6 cellular contexts compared by ENCODE assay signal in the genomic region with DNA sequence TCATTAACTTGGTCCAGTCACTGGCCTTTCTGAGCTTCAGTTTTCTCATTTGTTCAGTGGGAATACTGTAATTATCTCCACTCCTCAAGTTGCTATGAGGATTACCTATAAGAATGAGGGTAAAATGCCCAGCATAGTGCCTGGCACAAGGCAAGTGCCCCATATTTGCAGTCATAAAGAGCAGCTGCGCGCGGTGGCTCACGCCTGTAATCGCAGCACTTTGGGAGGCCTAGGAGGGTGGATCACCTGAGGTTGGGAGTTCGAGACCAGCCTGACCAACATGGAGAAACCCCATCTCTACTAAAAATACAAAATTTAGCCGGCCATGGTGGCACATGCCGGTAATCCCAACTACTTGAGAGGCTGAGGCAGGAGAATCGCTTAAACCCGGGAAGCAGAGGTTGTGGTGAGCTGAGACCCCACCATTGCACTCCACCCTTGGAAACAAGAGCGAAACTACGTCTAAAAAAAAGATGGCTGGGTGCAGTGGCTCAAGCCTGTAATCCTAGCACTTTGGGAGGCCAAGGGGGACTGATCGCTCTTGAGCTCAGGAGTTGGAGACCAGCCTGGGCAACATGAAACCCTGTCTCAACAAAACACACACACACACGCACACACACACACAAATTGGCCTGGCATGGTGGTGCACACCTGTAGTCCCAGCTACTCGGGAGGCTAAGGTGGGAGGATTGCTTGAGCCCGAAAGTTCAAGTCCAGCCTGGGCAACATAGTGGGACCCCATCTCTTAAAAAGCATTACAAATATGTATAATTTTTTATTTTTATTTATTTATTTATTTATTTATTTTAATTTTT. TPM values are rescaled to one million over a fixed set of nuclear protein-coding genes. Genes with fewer than 3 reads are reported as not detected.
DNase-seq lines count a peak whose midpoint lies in the region; ATAC-seq and TF ChIP-seq lines count a peak whose summit lies in the region.
"Not testable (repeated sequence)": the region's sequence is repeated elsewhere in the genome, so short reads cannot be mapped to it uniquely, and the experiment has no call there.

No MANE protein-coding gene starts in this region.

- not testable (repeated sequence) for TF ChIP-seq CTCF in CD8-positive, alpha-beta T cell (IDR thresholded peaks at IDR 0.05); body of pancreas (IDR thresholded peaks at IDR 0.05); heart right ventricle (IDR thresholded peaks at IDR 0.05)

- DNase-seq in CD8-positive, alpha-beta T cell; T-helper 17 cell; body of pancreas; heart right ventricle: not testable (repeated sequence)

- POLR2A ChIA-PET in CD8-positive, alpha-beta T cell (lab: Charles Lee): interaction anchor here (0.8 to 1.1 kb wide), 2 partner anchors 12 to 21 kb away, joined by 3 to 6 read pairs; a partner anchor contains a TSS

- not testable (repeated sequence) for H3K4me1 Mint-ChIP-seq in CD8-positive, alpha-beta T cell (ENCODE audit: low read depth); T-helper 17 cell
- H3K4me1 Mint-ChIP-seq in stimulated activated memory B cell treated with anti-CD40 and anti-IgM and Interleukin-4, amounts not matched to agents 10 μg/mL and 1 μg/mL and 100 μg/mL, for 72 hours: peaks cover 41% of the 10 kb centered on the region

- intact Hi-C loops in CD8-positive, alpha-beta T cell (cut with DNase I, micrococcal nuclease); body of pancreas (cut with DNase I); heart right ventricle (cut with DNase I): not testable (repeated sequence)

- H3K27me3 ChIP-seq in CD8-positive, alpha-beta T cell (ENCODE audit: insufficient read depth, low read length): peaks cover 16% of the 10 kb centered on the region
- not testable (repeated sequence) for H3K27me3 ChIP-seq in body of pancreas; mucosa of stomach (ENCODE audit: control insufficient read depth, insufficient read depth, low read length)
- H3K27me3 ChIP-seq in heart right ventricle: peaks cover 0 to 43% (median 0%) of the 10 kb centered on the region in 7 donors

- not testable (repeated sequence) for H3K27ac ChIP-seq in CD8-positive, alpha-beta T cell (ENCODE audit: low read depth, low read length)
- peak overlapping the region; percentile 95 to 98 (median 96) for H3K27ac ChIP-seq in body of pancreas
- H3K27ac ChIP-seq in heart right ventricle: peak overlapping the region in 4 of 10 donors; percentile 85 to 97 (median 90)

- H3K36me3 Mint-ChIP-seq in CD8-positive, alpha-beta T cell; T-helper 17 cell (ENCODE audit: low read depth); stimulated activated memory B cell treated with anti-CD40 and anti-IgM and Interleukin-4, amounts not matched to agents 10 μg/mL and 1 μg/mL and 100 μg/mL, for 72 hours: not testable (repeated sequence)

- peak overlapping the region; percentile 76 for H3K4me3 Mint-ChIP-seq in CD8-positive, alpha-beta T cell
- H3K4me3 Mint-ChIP-seq in T-helper 17 cell: peak overlapping the region; percentile 59
- H3K4me3 Mint-ChIP-seq in stimulated activated memory B cell treated with anti-CD40 and anti-IgM and Interleukin-4, amounts not matched to agents 10 μg/mL and 1 μg/mL and 100 μg/mL, for 72 hours: peak overlapping the region; percentile 84

- not testable (repeated sequence) for H3K4me3 ChIP-seq in CD8-positive, alpha-beta T cell (ENCODE audit: low read depth, low read length)
- H3K4me3 ChIP-seq in body of pancreas: peak overlapping the region in 1 of 2 donors; percentile 26
- H3K4me3 ChIP-seq in heart right ventricle: peak overlapping the region in 7 of 10 donors; percentile 37 to 62 (median 59)
- H3K4me3 ChIP-seq in mucosa of stomach (ENCODE audit: low read length): peak overlapping the region; percentile 63

- 65 to 73% methylated on average over 16 of the region's 16 CpGs for WGBS in body of pancreas, 2 donors
- WGBS in heart right ventricle, 2 donors: 88 to 92% methylated on average over 16 of the region's 16 CpGs

- not testable (repeated sequence) for ATAC-seq in CD8-positive, alpha-beta T cell; T-helper 17 cell; body of pancreas; heart right ventricle; stimulated activated memory B cell treated with anti-CD40 and anti-IgM and Interleukin-4, amounts not matched to agents 10 μg/mL and 1 μg/mL and 100 μg/mL, for 72 hours

- CTCF ChIA-PET in CD8-positive, alpha-beta T cell (lab: Charles Lee): interaction anchor here (1.5 kb wide), 1 partner anchor 51 kb away, joined by 4 read pairs; no protein-coding TSS in a partner anchor

- TF ChIP-seq POLR2A in body of pancreas (IDR thresholded peaks at IDR 0.05): not testable (repeated sequence)

- not testable (repeated sequence) for H3K36me3 ChIP-seq in CD8-positive, alpha-beta T cell (ENCODE audit: insufficient read depth, low read length); body of pancreas (replicated peaks in 1 of 2; ENCODE audit: insufficient read depth in 1 of 2, low read depth in 2 of 2); heart right ventricle; mucosa of stomach (ENCODE audit: control insufficient read depth, insufficient read depth, low read length)

- H3K9me3 ChIP-seq in CD8-positive, alpha-beta T cell (ENCODE audit: low read length); T-helper 17 cell (ENCODE audit: control insufficient read depth, low read length, poor library complexity, severe bottlenecking); body of pancreas; heart right ventricle; mucosa of stomach (ENCODE audit: control insufficient read depth, low read length): not testable (repeated sequence)

- H3K27me3 Mint-ChIP-seq in CD8-positive, alpha-beta T cell (ENCODE audit: low read depth): peaks cover 29% of the 10 kb centered on the region
- peaks cover 58% of the 10 kb centered on the region for H3K27me3 Mint-ChIP-seq in T-helper 17 cell
- peaks cover 24% of the 10 kb centered on the region for H3K27me3 Mint-ChIP-seq in stimulated activated memory B cell treated with anti-CD40 and anti-IgM and Interleukin-4, amounts not matched to agents 10 μg/mL and 1 μg/mL and 100 μg/mL, for 72 hours

- H3K27ac Mint-ChIP-seq in CD8-positive, alpha-beta T cell; T-helper 17 cell: not testable (repeated sequence)
- H3K27ac Mint-ChIP-seq in stimulated activated memory B cell treated with anti-CD40 and anti-IgM and Interleukin-4, amounts not matched to agents 10 μg/mL and 1 μg/mL and 100 μg/mL, for 72 hours: peak overlapping the region; percentile 67

- H3K4me1 ChIP-seq in CD8-positive, alpha-beta T cell (ENCODE audit: insufficient read depth, low read length): peaks cover 23% of the 10 kb centered on the region
- H3K4me1 ChIP-seq in body of pancreas: peaks cover 37% of the 10 kb centered on the region
- H3K4me1 ChIP-seq in heart right ventricle: peaks cover 6 to 50% (median 44%) of the 10 kb centered on the region in 9 donors
- H3K4me1 ChIP-seq in mucosa of stomach (ENCODE audit: control insufficient read depth, insufficient read depth, low read length): peaks cover 33% of the 10 kb centered on the region

- peak overlapping the region; percentile 77 for H3K9ac ChIP-seq in mucosa of stomach (ENCODE audit: low read length)

- H3K9me3 Mint-ChIP-seq in CD8-positive, alpha-beta T cell; stimulated activated memory B cell treated with anti-CD40 and anti-IgM and Interleukin-4, amounts not matched to agents 10 μg/mL and 1 μg/mL and 100 μg/mL, for 72 hours: not testable (repeated sequence)

RNA-seq across cellular contexts. Expression of a gene that starts 1.0 kb away (rescaled TPM):
- total RNA-seq in CD8-positive, alpha-beta T cell: under 1 TPM; 0.42 to 0.54 TPM
- total RNA-seq in T-helper 17 cell (under 1 TPM; 0.37 to 0.57 TPM), body of pancreas (10 to 100 TPM; 36.1 to 80.8 TPM), heart right ventricle (10 to 100 TPM in 8 of 10 donors, 1 to 10 TPM in 2; 9.3 to 23.4 (median 14.9) TPM)
- 10 to 100 TPM; 25.5 to 33.9 TPM for polyA plus RNA-seq in heart right ventricle

RNA-seq across cellular contexts. Expression of a gene that starts 12.2 kb away (rescaled TPM):
- 10 to 100 TPM; 47.9 to 52.9 TPM for total RNA-seq in CD8-positive, alpha-beta T cell
- total RNA-seq in T-helper 17 cell: 10 to 100 TPM; 35.1 to 45.2 TPM
- total RNA-seq in body of pancreas: 10 to 100 TPM in 1 of 2 donors, 1 to 10 TPM in 1; 6.3 to 32.4 TPM
- 10 to 100 TPM in 9 of 10 donors, 1 to 10 TPM in 1; 8.9 to 22.0 (median 19.4) TPM for total RNA-seq in heart right ventricle
- 10 to 100 TPM; 29.6 to 40.7 TPM for polyA plus RNA-seq in heart right ventricle

RNA-seq across cellular contexts. Expression of a gene that starts 15.5 kb away (rescaled TPM):
- total RNA-seq in CD8-positive, alpha-beta T cell: 10 to 100 TPM; 68.5 to 70.6 TPM
- total RNA-seq in T-helper 17 cell: 10 to 100 TPM; 61.7 to 64.2 TPM
- 10 to 100 TPM; 35.3 to 56.3 TPM for total RNA-seq in body of pancreas
- 10 to 100 TPM; 34.8 to 54.1 (median 45.8) TPM for total RNA-seq in heart right ventricle
- polyA plus RNA-seq in heart right ventricle: 10 to 100 TPM; 39.4 to 59.8 TPM

RNA-seq across cellular contexts. Expression of a gene that starts 21.2 kb away (rescaled TPM):
- 10 to 100 TPM; 18.4 to 19.8 TPM for total RNA-seq in CD8-positive, alpha-beta T cell
- total RNA-seq in T-helper 17 cell (10 to 100 TPM; 33.6 to 42.8 TPM), body of pancreas (10 to 100 TPM in 1 of 2 donors, under 1 TPM in 1; 0.99 to 14.3 TPM), heart right ventricle (1 to 10 TPM; 1.1 to 6.7 (median 2.4) TPM)
- polyA plus RNA-seq in heart right ventricle: 1 to 10 TPM; 2.9 to 8.7 TPM

RNA-seq across cellular contexts. Expression of a gene that starts 21.3 kb away (rescaled TPM):
- 1 to 10 TPM in 1 of 2 experiments, under 1 TPM in 1; 0.75 to 1.8 TPM for total RNA-seq in CD8-positive, alpha-beta T cell
- total RNA-seq in T-helper 17 cell (1 to 10 TPM; 2.9 to 3.3 TPM), body of pancreas (1 to 10 TPM in 1 of 2 donors, under 1 TPM in 1; 0.33 to 1.6 TPM), heart right ventricle (1 to 10 TPM in 5 of 10 donors, under 1 TPM in 5; 0.52 to 1.7 (median 0.99) TPM)
- 1 to 10 TPM; 1.2 to 1.3 TPM for polyA plus RNA-seq in heart right ventricle

Comparison
In these comparisons a context has a peak if more than half of its experiments do, and no peak if none do; other contexts are left out.
1. RNA of a gene that starts 1.0 kb away (total RNA-seq): 36.1 to 80.8 TPM in body of pancreas and 9.3 to 23.4 TPM in heart right ventricle; 0.37 to 0.57 TPM in T-helper 17 cell and 0.42 to 0.54 TPM in CD8-positive, alpha-beta T cell; every median in the first group is over 4 times any median in the second.
2. Peak in every context shown above with its lines, with median percentiles within 50 percentile points of each other: H3K4me3 Mint-ChIP-seq.